In the genomic region with DNA sequence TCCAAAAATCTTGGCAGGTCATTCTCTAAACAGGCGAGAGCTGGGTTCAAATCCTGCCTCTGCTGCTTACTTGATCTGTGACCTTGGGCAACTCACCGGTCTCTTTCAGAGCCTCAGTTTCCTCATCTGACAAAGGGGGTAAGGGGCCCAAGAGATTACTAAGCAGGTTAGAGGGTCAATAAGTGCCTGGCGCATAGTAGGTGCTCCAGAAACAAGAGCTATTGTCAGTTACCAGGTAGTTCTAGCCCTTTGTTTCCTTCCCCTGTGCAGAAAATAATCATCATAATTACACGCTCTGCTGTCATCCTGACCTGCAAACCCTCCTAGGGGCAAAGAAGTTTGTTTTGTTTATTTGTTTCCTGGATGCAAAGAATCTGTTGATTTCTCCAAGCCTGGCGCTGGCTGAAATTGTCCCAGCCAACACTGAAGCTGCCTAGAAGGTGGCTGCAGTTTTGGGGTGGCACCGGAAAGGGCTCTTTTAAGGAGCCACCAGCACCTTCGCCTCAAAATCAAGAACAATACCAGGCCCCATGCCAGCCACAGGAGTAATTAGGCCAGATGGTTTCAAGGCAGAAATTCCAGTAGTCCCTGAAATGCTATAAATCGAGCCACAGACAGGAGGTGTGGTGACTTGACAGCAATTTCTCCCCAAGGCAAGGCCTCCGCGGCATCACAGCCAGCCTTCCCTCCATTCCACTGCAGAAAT, we compare ENCODE assay signal across 13 cellular contexts. TPM values are rescaled to one million over a fixed set of nuclear protein-coding genes. Genes with fewer than 3 reads are reported as not detected.
DNase-seq lines count a peak whose midpoint lies in the region; ATAC-seq and TF ChIP-seq lines count a peak whose summit lies in the region.
"Had no signal": no experiment of that assay in that cellular context is flagged by ENCODE, and none has a peak within 500 bp of the region (broad histone marks: within the 10 kb centered on the region; RNA-seq: fewer than 3 reads in every experiment).

No MANE protein-coding gene starts in this region.

- no peaks in the 10 kb centered on the region for H4K20me1 ChIP-seq in neural progenitor cell (ENCODE audit: low read depth)

- no peak overlapping the region for H3K27ac ChIP-seq in neural progenitor cell
- H3K27ac ChIP-seq: cardiac muscle cell, KMS-11 had no signal

- H3K36me3 ChIP-seq in neural progenitor cell: no peaks in the 10 kb centered on the region
- H3K36me3 ChIP-seq: BE2C, cardiac muscle cell had no signal

- no peaks in the 10 kb centered on the region for H3F3A ChIP-seq in neural progenitor cell (ENCODE audit: low read depth)

- H3K4me1 ChIP-seq in neural progenitor cell: peaks cover 3% of the 10 kb centered on the region
- H3K4me1 ChIP-seq: BE2C had no signal

- H3K9me3 Mint-ChIP-seq in neural progenitor cell: no peaks in the 10 kb centered on the region
- no peaks in the 10 kb centered on the region for H3K9me3 Mint-ChIP-seq in stimulated activated naive B cell treated with anti-CD40 and anti-IgM and Interleukin-4, amounts not matched to agents 10 μg/mL and 1 μg/mL and 100 μg/mL, for 72 hours
- H3K9me3 Mint-ChIP-seq: neural crest cell had no signal

- H2AFZ ChIP-seq in neural progenitor cell (replicated peaks): no peak overlapping the region

- peak overlapping the region; percentile 47 for H3K27ac Mint-ChIP-seq in neural progenitor cell
- H3K27ac Mint-ChIP-seq in stimulated activated naive B cell treated with anti-CD40 and anti-IgM and Interleukin-4, amounts not matched to agents 10 μg/mL and 1 μg/mL and 100 μg/mL, for 72 hours: no peak overlapping the region

- H3K27me3 Mint-ChIP-seq in neural progenitor cell (ENCODE audit: insufficient read depth, low read depth): peaks cover 6% of the 10 kb centered on the region
- peaks cover 28 to 30% of the 10 kb centered on the region in 2 donors for H3K27me3 Mint-ChIP-seq in stimulated activated naive B cell treated with anti-CD40 and anti-IgM and Interleukin-4, amounts not matched to agents 10 μg/mL and 1 μg/mL and 100 μg/mL, for 72 hours

- no peak overlapping the region for H3K9ac ChIP-seq in neural progenitor cell
- H3K9ac ChIP-seq: KMS-11 had no signal

- H3K36me3 Mint-ChIP-seq in neural progenitor cell: no peaks in the 10 kb centered on the region
- no peaks in the 10 kb centered on the region for H3K36me3 Mint-ChIP-seq in stimulated activated naive B cell treated with anti-CD40 and anti-IgM and Interleukin-4, amounts not matched to agents 10 μg/mL and 1 μg/mL and 100 μg/mL, for 72 hours

- H3K79me2 ChIP-seq in neural progenitor cell (ENCODE audit: low read depth): no peaks in the 10 kb centered on the region

- no peak for ATAC-seq in GM21786 (IDR thresholded peaks at IDR 0.05; ENCODE audit: unreplicated experiment)
- no peak for ATAC-seq in GM18909 (IDR thresholded peaks at IDR 0.05; ENCODE audit: poor library complexity, unreplicated experiment)
- ATAC-seq in stimulated activated naive B cell treated with anti-CD40 and anti-IgM and Interleukin-4, amounts not matched to agents 10 μg/mL and 1 μg/mL and 100 μg/mL, for 72 hours (replicated peaks): no peak

- no peak for TF ChIP-seq CTCF in neural progenitor cell (IDR thresholded peaks at IDR 0.05)

- H3K4me3 Mint-ChIP-seq in neural progenitor cell: no peak overlapping the region
- H3K4me3 Mint-ChIP-seq in stimulated activated naive B cell treated with anti-CD40 and anti-IgM and Interleukin-4, amounts not matched to agents 10 μg/mL and 1 μg/mL and 100 μg/mL, for 72 hours: no peak overlapping the region
- H3K4me3 Mint-ChIP-seq: neural crest cell had no signal

- H3K9me3 ChIP-seq in neural progenitor cell (ENCODE audit: low read depth): no peaks in the 10 kb centered on the region
- H3K9me3 ChIP-seq: BE2C had no signal

- peaks cover 3% of the 10 kb centered on the region for H3K27me3 ChIP-seq in neural progenitor cell
- H3K27me3 ChIP-seq: BE2C had no signal

- DNase-seq in DMS 273 treated with DMSO at 0.1 percent for 48 hours (lab: John Stamatoyannopoulos, UW) (peak; percentile 5), NCI-H69 (lab: John Stamatoyannopoulos, UW) (peak; percentile 77), dermis blood vessel endothelial cell (peak; percentile 21), neural progenitor cell (ENCODE audit: low spot score) (no peak), anterior cingulate cortex (lab: John Stamatoyannopoulos, UW) (no peak)
- DNase-seq in stimulated activated naive B cell treated with anti-CD40 and anti-IgM and Interleukin-4, amounts not matched to agents 10 μg/mL and 1 μg/mL and 100 μg/mL, for 72 hours: no peak
- DNase-seq: BE2C, NCI-H774 had no signal

- H3K4me2 ChIP-seq in neural progenitor cell: no peak overlapping the region
- H3K4me2 ChIP-seq: KMS-11 had no signal

- peaks cover 9% of the 10 kb centered on the region for H3K4me1 Mint-ChIP-seq in neural progenitor cell
- peaks cover 2 to 5% of the 10 kb centered on the region in 2 donors for H3K4me1 Mint-ChIP-seq in stimulated activated naive B cell treated with anti-CD40 and anti-IgM and Interleukin-4, amounts not matched to agents 10 μg/mL and 1 μg/mL and 100 μg/mL, for 72 hours

- no peak overlapping the region for H3K4me3 ChIP-seq in neural progenitor cell
- H3K4me3 ChIP-seq: cardiac muscle cell had no signal

RNA-seq across cellular contexts. Expression of gene KIAA0232, which starts 10.2 kb away (rescaled TPM):
- total RNA-seq in dermis blood vessel endothelial cell (16.7 and 20.1 TPM in 2 replicates), neural progenitor cell (ENCODE audit: low replicate concordance) (42.9 and 52.2 TPM in 2 replicates)

RNA-seq across cellular contexts. Expression of gene BLOC1S4, which starts 56.4 kb away (rescaled TPM):
- total RNA-seq in dermis blood vessel endothelial cell (13.7 and 17.0 TPM in 2 replicates), neural progenitor cell (ENCODE audit: low replicate concordance) (10.5 and 24.6 TPM in 2 replicates)

Comparison
In these comparisons a context has a peak if more than half of its experiments do, and no peak if none do; other contexts are left out.
1. DNase-seq: peak in DMS 273 treated with DMSO at 0.1 percent for 48 hours (single experiment), NCI-H69 (single experiment) and dermis blood vessel endothelial cell (single experiment); none in neural progenitor cell (single experiment), anterior cingulate cortex (0 of 58) and stimulated activated naive B cell treated with anti-CD40 and anti-IgM and Interleukin-4, amounts not matched to agents 10 μg/mL and 1 μg/mL and 100 μg/mL, for 72 hours (single experiment).